ENCODE assay signal across 23 cellular contexts in the genomic region with DNA sequence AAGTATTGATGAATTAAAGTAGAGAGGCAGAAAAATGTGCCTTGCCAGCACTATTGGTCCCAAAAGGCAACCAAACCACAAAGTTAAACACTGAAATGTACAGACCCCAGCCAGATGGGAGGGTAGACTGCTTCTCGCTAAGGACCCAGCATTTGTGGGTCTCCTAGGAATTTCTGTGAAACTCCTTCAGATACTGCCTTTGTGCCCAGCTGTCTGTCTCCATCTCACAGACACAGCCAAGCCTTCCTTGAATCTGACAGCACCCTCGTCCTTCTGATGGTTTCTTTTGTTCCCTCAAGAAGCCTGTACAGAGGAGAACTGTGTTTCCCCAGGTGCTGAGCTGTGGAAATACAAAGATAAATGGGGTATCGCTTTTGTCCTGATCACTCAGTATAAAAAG.
A peak's percentile ranks its signal among the peaks of the same experiment; 100 is the strongest.
DNase-seq lines count a peak whose midpoint lies in the region; ATAC-seq and TF ChIP-seq lines count a peak whose summit lies in the region.
"Had no signal": no experiment of that assay in that cellular context is flagged by ENCODE, and none has a peak within 500 bp of the region (broad histone marks: within the 10 kb centered on the region; RNA-seq: fewer than 3 reads in every experiment).

No MANE protein-coding gene starts in this region.

- no peaks in the 10 kb centered on the region for H3K27me3 Mint-ChIP-seq in activated T-helper 1 cell treated with anti-CD3 and anti-CD28 coated beads, Interleukin-12 subunit alpha, Interleukin-12 subunit beta, Interleukin-2, Interleukin-4 antibody, amounts not matched to agents 30 ng/mL and 10 ng/mL and 1 ng/mL, durations not matched to agents 14 hours and 24 hours and 36 hours (ENCODE audit: insufficient read depth)
- H3K27me3 Mint-ChIP-seq in nephron (ENCODE audit: low read depth) = no peaks in the 10 kb centered on the region
- H3K27me3 Mint-ChIP-seq in activated CD4-positive, alpha-beta memory T cell treated with anti-CD3 and anti-CD28 coated beads, Interleukin-2, amount 10 ng/mL, durations not matched to agents 7 days and 5 days = no peaks in the 10 kb centered on the region
- H3K27me3 Mint-ChIP-seq: CD4-positive, CD25-positive, alpha-beta regulatory T cell had no signal

- peak overlapping the region in 3 of 11 experiments; percentile 11 to 88 (median 24); a peak in 6 of 22 replicates for H3K27ac ChIP-seq in BLaER1 treated with 17β-estradiol and CSF1 and Interleukin-3, amounts not matched to agents 10 nM and 100 nM
- H3K27ac ChIP-seq in KOPT-K1 (ENCODE audit: low read depth, low read length, poor library complexity, severe bottlenecking) = peak overlapping the region; percentile 92
- H3K27ac ChIP-seq in breast epithelium = no peak overlapping the region
- H3K27ac ChIP-seq in tibial nerve = peak overlapping the region in 2 of 4 donors; percentile 52 to 53
- H3K27ac ChIP-seq: GM23248, PC-9, SJSA1 had no signal

- peaks cover 83% of the 10 kb centered on the region for H3K4me1 Mint-ChIP-seq in activated T-helper 1 cell treated with anti-CD3 and anti-CD28 coated beads, Interleukin-12 subunit alpha, Interleukin-12 subunit beta, Interleukin-2, Interleukin-4 antibody, amounts not matched to agents 30 ng/mL and 10 ng/mL and 1 ng/mL, durations not matched to agents 14 hours and 24 hours and 36 hours (ENCODE audit: low read depth)
- peaks cover 61% of the 10 kb centered on the region for H3K4me1 Mint-ChIP-seq in nephron
- peaks cover 76% of the 10 kb centered on the region for H3K4me1 Mint-ChIP-seq in activated CD4-positive, alpha-beta memory T cell treated with anti-CD3 and anti-CD28 coated beads, Interleukin-2, amount 10 ng/mL, durations not matched to agents 7 days and 5 days

- peaks cover 0 to 6% (median 0%) of the 10 kb centered on the region in 11 experiments; a peak in 2 of 22 replicates for H3K9me3 ChIP-seq in BLaER1 treated with 17β-estradiol and CSF1 and Interleukin-3, amounts not matched to agents 10 nM and 100 nM (replicated peaks in 1 of 11)
- H3K9me3 ChIP-seq in KOPT-K1 (ENCODE audit: insufficient read depth, low read length, poor library complexity, severe bottlenecking) (no peaks in the 10 kb centered on the region), breast epithelium (no peaks in the 10 kb centered on the region), tibial nerve (no peaks in the 10 kb centered on the region)
- H3K9me3 ChIP-seq: MG63, SJSA1 had no signal

- intact Hi-C loops in activated T-helper 1 cell treated with anti-CD3 and anti-CD28 coated beads, Interleukin-12 subunit alpha, Interleukin-12 subunit beta, Interleukin-2, Interleukin-4 antibody, amounts not matched to agents 30 ng/mL and 10 ng/mL and 1 ng/mL, durations not matched to agents 14 hours and 24 hours and 36 hours (cut with micrococcal nuclease) = no loop called here
- intact Hi-C loops in breast epithelium (cut with DNase I; ENCODE audit: low total_unique reads) = loop anchor here (10.0 kb wide), 1 partner anchor 299 kb away; no protein-coding TSS in a partner anchor

- no peak overlapping the region for H3K4me3 Mint-ChIP-seq in activated T-helper 1 cell treated with anti-CD3 and anti-CD28 coated beads, Interleukin-12 subunit alpha, Interleukin-12 subunit beta, Interleukin-2, Interleukin-4 antibody, amounts not matched to agents 30 ng/mL and 10 ng/mL and 1 ng/mL, durations not matched to agents 14 hours and 24 hours and 36 hours
- no peak overlapping the region for H3K4me3 Mint-ChIP-seq in nephron
- no peak overlapping the region for H3K4me3 Mint-ChIP-seq in activated CD4-positive, alpha-beta memory T cell treated with anti-CD3 and anti-CD28 coated beads, Interleukin-2, amount 10 ng/mL, durations not matched to agents 7 days and 5 days
- H3K4me3 Mint-ChIP-seq: CD4-positive, CD25-positive, alpha-beta regulatory T cell had no signal

- 71 to 76% methylated on average over 3 of the region's 3 CpGs for WGBS in tibial nerve, 2 donors

- TF ChIP-seq CTCF in nephron (IDR thresholded peaks at IDR 0.05; ENCODE audit: unreplicated experiment in 3 of 3) = no peak
- TF ChIP-seq CTCF in breast epithelium (IDR thresholded peaks at IDR 0.05) = no peak
- no peak for TF ChIP-seq CTCF in tibial nerve (IDR thresholded peaks at IDR 0.05)

- peak overlapping the region in 4 of 11 experiments; percentile 7 to 49 (median 20); a peak in 4 of 22 replicates for H3K9ac ChIP-seq in BLaER1 treated with 17β-estradiol and CSF1 and Interleukin-3, amounts not matched to agents 10 nM and 100 nM
- H3K9ac ChIP-seq: GM23248 had no signal

- peaks cover 0 to 5% (median 0%) of the 10 kb centered on the region in 11 experiments; a peak in 1 of 22 replicates for H4K20me1 ChIP-seq in BLaER1 treated with 17β-estradiol and CSF1 and Interleukin-3, amounts not matched to agents 10 nM and 100 nM

- H3K36me3 ChIP-seq in BLaER1 treated with 17β-estradiol and CSF1 and Interleukin-3, amounts not matched to agents 10 nM and 100 nM = no peaks in the 10 kb centered on the region
- no peaks in the 10 kb centered on the region for H3K36me3 ChIP-seq in KOPT-K1 (ENCODE audit: insufficient read depth, low read length)
- no peaks in the 10 kb centered on the region for H3K36me3 ChIP-seq in breast epithelium
- no peaks in the 10 kb centered on the region for H3K36me3 ChIP-seq in tibial nerve
- H3K36me3 ChIP-seq: MG63, SJSA1 had no signal

- peak overlapping the region; percentile 72 to 93 (median 85) for H3K4me2 ChIP-seq in BLaER1 treated with 17β-estradiol and CSF1 and Interleukin-3, amounts not matched to agents 10 nM and 100 nM
- H3K4me2 ChIP-seq: PC-9 had no signal

- POLR2A ChIA-PET in activated CD4-positive, alpha-beta memory T cell treated with anti-CD3 and anti-CD28 coated beads, Interleukin-2, amount 10 ng/mL, durations not matched to agents 7 days and 5 days (lab: Charles Lee) = interaction anchor here (0.6 to 10.3 kb wide), 9 partner anchors 9 to 91 kb away, joined by 3 to 74 read pairs (median 5); no protein-coding TSS in a partner anchor

- TF ChIP-seq POLR2A in breast epithelium (IDR thresholded peaks at IDR 0.05) (no peak), tibial nerve (IDR thresholded peaks at IDR 0.05) (no peak)

- H3K27me3 ChIP-seq in BLaER1 treated with 17β-estradiol and CSF1 and Interleukin-3, amounts not matched to agents 10 nM and 100 nM = no peaks in the 10 kb centered on the region; a peak in 1 of 22 replicates
- no peaks in the 10 kb centered on the region for H3K27me3 ChIP-seq in breast epithelium
- no peaks in the 10 kb centered on the region for H3K27me3 ChIP-seq in tibial nerve
- H3K27me3 ChIP-seq: MG63, SJSA1 had no signal

- no peak for TF ChIP-seq EP300 in tibial nerve (IDR thresholded peaks at IDR 0.05)

- no peak overlapping the region for H3K4me3 ChIP-seq in BLaER1 treated with 17β-estradiol and CSF1 and Interleukin-3, amounts not matched to agents 10 nM and 100 nM
- H3K4me3 ChIP-seq in breast epithelium (no peak overlapping the region), tibial nerve (no peak overlapping the region)
- H3K4me3 ChIP-seq: GM23248, MG63, PC-9, SJSA1 had no signal

- no peaks in the 10 kb centered on the region for H3K9me3 Mint-ChIP-seq in activated T-helper 1 cell treated with anti-CD3 and anti-CD28 coated beads, Interleukin-12 subunit alpha, Interleukin-12 subunit beta, Interleukin-2, Interleukin-4 antibody, amounts not matched to agents 30 ng/mL and 10 ng/mL and 1 ng/mL, durations not matched to agents 14 hours and 24 hours and 36 hours
- no peaks in the 10 kb centered on the region for H3K9me3 Mint-ChIP-seq in nephron
- no peaks in the 10 kb centered on the region for H3K9me3 Mint-ChIP-seq in activated CD4-positive, alpha-beta memory T cell treated with anti-CD3 and anti-CD28 coated beads, Interleukin-2, amount 10 ng/mL, durations not matched to agents 7 days and 5 days

- CTCF ChIA-PET in activated CD4-positive, alpha-beta memory T cell treated with anti-CD3 and anti-CD28 coated beads, Interleukin-2, amount 10 ng/mL, durations not matched to agents 7 days and 5 days (lab: Charles Lee) = interaction anchor here (0.5 to 3.2 kb wide), 11 partner anchors 9 to 432 kb away, joined by 3 to 12 read pairs (median 5); partner anchors contain the start of gene ZC3H12D

- no peak for ATAC-seq in HG03045 (IDR thresholded peaks at IDR 0.05; ENCODE audit: unreplicated experiment)
- ATAC-seq: HepG2 had no signal

- DNase-seq in activated T-helper 1 cell treated with anti-CD3 and anti-CD28 coated beads, Interleukin-12 subunit alpha, Interleukin-12 subunit beta, Interleukin-2, Interleukin-4 antibody, amounts not matched to agents 30 ng/mL and 10 ng/mL and 1 ng/mL, durations not matched to agents 14 hours and 24 hours and 36 hours (ENCODE audit: low spot score) = no peak
- no peak for DNase-seq in breast epithelium (ENCODE audit: low spot score in 2 of 2)
- no peak for DNase-seq in tibial nerve (ENCODE audit: low spot score in 2 of 2)
- no peak for DNase-seq in activated CD4-positive, alpha-beta memory T cell treated with anti-CD3 and anti-CD28 coated beads, Interleukin-2, amount 10 ng/mL, durations not matched to agents 7 days and 5 days
- DNase-seq: ACHN; AML-193; CD4-positive, CD25-positive, alpha-beta regulatory T cell; HCEC 1CT; KG1; MG63; NCI-H1092 treated with DMSO at 0.1 percent for 48 hours; NCI-H1694; NCI-H446; NCI-H774; PC-9; SW 1271 had no signal

- peaks cover 85 to 98% (median 88%) of the 10 kb centered on the region in 10 experiments for H3K4me1 ChIP-seq in BLaER1 treated with 17β-estradiol and CSF1 and Interleukin-3, amounts not matched to agents 10 nM and 100 nM
- H3K4me1 ChIP-seq in breast epithelium (no peaks in the 10 kb centered on the region), tibial nerve (peaks cover 0 to 80% (median 20%) of the 10 kb centered on the region in 4 donors)

- H3K27ac Mint-ChIP-seq in activated T-helper 1 cell treated with anti-CD3 and anti-CD28 coated beads, Interleukin-12 subunit alpha, Interleukin-12 subunit beta, Interleukin-2, Interleukin-4 antibody, amounts not matched to agents 30 ng/mL and 10 ng/mL and 1 ng/mL, durations not matched to agents 14 hours and 24 hours and 36 hours = peak overlapping the region; percentile 50
- peak overlapping the region in 2 of 3 experiments; percentile 27 to 52 for H3K27ac Mint-ChIP-seq in nephron
- no peak overlapping the region for H3K27ac Mint-ChIP-seq in activated CD4-positive, alpha-beta memory T cell treated with anti-CD3 and anti-CD28 coated beads, Interleukin-2, amount 10 ng/mL, durations not matched to agents 7 days and 5 days

- H3K36me3 Mint-ChIP-seq in activated T-helper 1 cell treated with anti-CD3 and anti-CD28 coated beads, Interleukin-12 subunit alpha, Interleukin-12 subunit beta, Interleukin-2, Interleukin-4 antibody, amounts not matched to agents 30 ng/mL and 10 ng/mL and 1 ng/mL, durations not matched to agents 14 hours and 24 hours and 36 hours (ENCODE audit: low read depth) = peaks cover 15% of the 10 kb centered on the region
- no peaks in the 10 kb centered on the region for H3K36me3 Mint-ChIP-seq in nephron (ENCODE audit: low read depth)
- peaks cover 5% of the 10 kb centered on the region for H3K36me3 Mint-ChIP-seq in activated CD4-positive, alpha-beta memory T cell treated with anti-CD3 and anti-CD28 coated beads, Interleukin-2, amount 10 ng/mL, durations not matched to agents 7 days and 5 days (ENCODE audit: low read depth)
- H3K36me3 Mint-ChIP-seq: CD4-positive, CD25-positive, alpha-beta regulatory T cell had no signal
